8 cellular contexts compared by ENCODE assay signal in genomic region chr17:58006563-58006923, GRCh38. TPM values are rescaled to one million over a fixed set of nuclear protein-coding genes. Genes with fewer than 3 reads are reported as not detected.
A peak's percentile ranks its signal among the peaks of the same experiment; 100 is the strongest.
DNase-seq lines count a peak whose midpoint lies in the region; ATAC-seq and TF ChIP-seq lines count a peak whose summit lies in the region.

No MANE protein-coding gene starts in this region.

- peak; percentile 71 for DNase-seq in Caki2 (ENCODE audit: low read depth)
- DNase-seq in NCI-H446 (lab: John Stamatoyannopoulos, UW): peak; percentile 32 to 73
- DNase-seq in activated CD4-positive, alpha-beta T cell treated with anti-CD3 and anti-CD28 coated beads for 24 hours (ENCODE audit: low read depth in 2 of 2): peak; percentile 67
- DNase-seq in dermis blood vessel endothelial cell: peak; percentile 82
- peak; percentile 82 to 95 for DNase-seq in lower leg skin (ENCODE audit: low spot score in 2 of 2)
- peak; percentile 45 to 66 (median 60) for DNase-seq in stimulated activated CD4-positive, alpha-beta T cell treated with anti-CD3 and anti-CD28 coated beads, TNF-alpha, amount 100 ng/mL, for 48 hours (ENCODE audit: low read depth in 3 of 3)

- intact Hi-C loops in lower leg skin (cut with DNase I; ENCODE audit: low total_unique reads): no loop called here

- in situ Hi-C loops in Caki2 (cut with HindIII; ENCODE audit: low pct_unique_long_range_greater_than_20kb, low sequenced_read_pairs): no loop called here

- ATAC-seq in HG02588 (IDR thresholded peaks at IDR 0.05; ENCODE audit: unreplicated experiment): peak; percentile 16
- ATAC-seq in HG03439 (IDR thresholded peaks at IDR 0.05; ENCODE audit: unreplicated experiment): no peak

- 0 to 3% methylated on average over 13 to 19 of the region's 20 CpGs for WGBS in lower leg skin, 2 donors

- H3K4me3 ChIP-seq in lower leg skin (ENCODE audit: low read depth, poor library complexity, severe bottlenecking): peak overlapping the region; percentile 79

- no peak for TF ChIP-seq POLR2A in lower leg skin (IDR thresholded peaks at IDR 0.05)

- TF ChIP-seq CTCF in lower leg skin (IDR thresholded peaks at IDR 0.05): no peak

RNA-seq across cellular contexts. Expression of gene SRSF1, which starts 0.5 kb away (rescaled TPM):
- total RNA-seq in Caki2 (2014; rRNA removed; shearing (Covaris generic); ENCODE audit: low replicate concordance): 242 and 309 TPM in 2 replicates
- total RNA-seq in dermis blood vessel endothelial cell (415 and 532 TPM in 2 replicates), lower leg skin (100 to 1,000 TPM in 2 of 4 donors, 10 to 100 TPM in 2; 82.3 to 128 (median 104) TPM)

RNA-seq across cellular contexts. Expression of gene VEZF1, which starts 18.5 kb away (rescaled TPM):
- total RNA-seq in Caki2 (2014; rRNA removed; shearing (Covaris generic); ENCODE audit: low replicate concordance): 20.9 and 44.0 TPM in 2 replicates
- total RNA-seq in dermis blood vessel endothelial cell (30.8 and 36.4 TPM in 2 replicates), lower leg skin (10 to 100 TPM; 30.3 to 56.1 (median 46.6) TPM)

RNA-seq across cellular contexts. Expression of gene CUEDC1, which starts 51.3 kb away (rescaled TPM):
- total RNA-seq in Caki2 (2014; rRNA removed; shearing (Covaris generic); ENCODE audit: low replicate concordance): 24.8 and 47.7 TPM in 2 replicates
- total RNA-seq in dermis blood vessel endothelial cell (6.5 and 6.8 TPM in 2 replicates), lower leg skin (10 to 100 TPM in 3 of 4 donors, 1 to 10 TPM in 1; 7.5 to 14.3 (median 12.7) TPM)
